In genomic region chr19:14265285-14266036, GRCh38 we compare ENCODE assay signal across 23 cellular contexts. TPM values are rescaled to one million over a fixed set of nuclear protein-coding genes. Genes with fewer than 3 reads are reported as not detected.
DNase-seq lines count a peak whose midpoint lies in the region; ATAC-seq and TF ChIP-seq lines count a peak whose summit lies in the region.
"Had no signal": no experiment of that assay in that cellular context is flagged by ENCODE, and none has a peak within 500 bp of the region (broad histone marks: within the 10 kb centered on the region; RNA-seq: fewer than 3 reads in every experiment).

No MANE protein-coding gene starts in this region.

- no peaks in the 10 kb centered on the region for H4K20me1 ChIP-seq in hepatocyte (ENCODE audit: insufficient read depth, poor library complexity, severe bottlenecking)

- H3K27ac Mint-ChIP-seq in neural crest cell (ENCODE audit: unreplicated experiment) = no peak overlapping the region
- H3K27ac Mint-ChIP-seq: activated B cell treated with CpG ODN at 0.5 μM for 24 hours; activated CD8-positive, alpha-beta T cell treated with anti-CD3 and anti-CD28 coated beads, Interleukin-2, amount 10 ng/mL, durations not matched to agents 7 days and 5 days; activated naive CD8-positive, alpha-beta T cell treated with anti-CD3 and anti-CD28 coated beads for 36 hours; activated T-cell treated with anti-CD3 and anti-CD28 coated beads, Interleukin-2, amount 50 U/mL, for 72 hours; stimulated activated effector memory CD8-positive, alpha-beta T cell treated with anti-CD3 and anti-CD28 coated beads, Interleukin-12 subunit alpha, Interleukin-12 subunit beta, amount 100 ng/mL, for 72 hours had no signal

- peak overlapping the region; percentile 84 for H2AFZ ChIP-seq in hepatocyte
- H2AFZ ChIP-seq: GM23248 had no signal

- H3K4me1 ChIP-seq in right cardiac atrium (ENCODE audit: control insufficient read depth, insufficient read depth, low read length) (no peaks in the 10 kb centered on the region), left ventricle myocardium inferior (peaks cover 5% of the 10 kb centered on the region), hepatocyte (ENCODE audit: insufficient read depth) (peaks cover 12% of the 10 kb centered on the region), esophagus squamous epithelium (peaks cover 0 to 11% (median 5%) of the 10 kb centered on the region in 3 donors)

- peak overlapping the region; percentile 94 for H3K4me2 ChIP-seq in hepatocyte

- no peaks in the 10 kb centered on the region for H3K36me3 Mint-ChIP-seq in neural crest cell (ENCODE audit: low read depth)
- H3K36me3 Mint-ChIP-seq: activated naive CD8-positive, alpha-beta T cell treated with anti-CD3 and anti-CD28 coated beads for 36 hours; naive B cell had no signal

- TF ChIP-seq CTCF in left ventricle myocardium inferior (IDR thresholded peaks at IDR 0.05; ENCODE audit: borderline replicate concordance) (no peak), hepatocyte (IDR thresholded peaks at IDR 0.05; ENCODE audit: poor library complexity) (no peak), neural crest cell (conservative IDR thresholded peaks at IDR 0.05) (no peak), esophagus squamous epithelium (IDR thresholded peaks at IDR 0.05) (no peak)

- H3K27ac ChIP-seq in right cardiac atrium (ENCODE audit: low read length) = no peak overlapping the region
- no peak overlapping the region for H3K27ac ChIP-seq in left ventricle myocardium inferior (replicated peaks)
- peak overlapping the region; percentile 27 for H3K27ac ChIP-seq in hepatocyte
- no peak overlapping the region for H3K27ac ChIP-seq in esophagus squamous epithelium
- H3K27ac ChIP-seq: C4-2B, GM23248, upper lobe of left lung had no signal

- no peak for TF ChIP-seq POLR2A in esophagus squamous epithelium (IDR thresholded peaks at IDR 0.05)

- no peaks in the 10 kb centered on the region for H3K79me2 ChIP-seq in hepatocyte

- DNase-seq in right cardiac atrium = peak; percentile 19 to 67 (median 63)
- DNase-seq in left ventricle myocardium inferior = no peak
- DNase-seq in hepatocyte (ENCODE audit: low spot score) = no peak
- DNase-seq in neural crest cell (ENCODE audit: low read depth, low spot score) = no peak
- DNase-seq in esophagus squamous epithelium (lab: John Stamatoyannopoulos, UW) = no peak
- no peak for DNase-seq in DMS53 (lab: John Stamatoyannopoulos, UW)
- no peak for DNase-seq in left colon
- DNase-seq: activated B cell treated with CpG ODN at 0.5 μM for 24 hours; activated CD8-positive, alpha-beta T cell treated with anti-CD3 and anti-CD28 coated beads, Interleukin-2, amount 10 ng/mL, durations not matched to agents 7 days and 5 days; activated naive CD8-positive, alpha-beta T cell treated with anti-CD3 and anti-CD28 coated beads for 36 hours; activated T-cell treated with anti-CD3 and anti-CD28 coated beads, Interleukin-2, amount 50 U/mL, for 72 hours; DMS79 treated with DMSO at 0.1 percent for 48 hours; effector CD4-positive, alpha-beta T cell; GM23248; hippocampal formation; naive B cell; NCI-H1048; SHP77 had no signal

- no peaks in the 10 kb centered on the region for H3K9me3 Mint-ChIP-seq in neural crest cell
- H3K9me3 Mint-ChIP-seq: activated B cell treated with CpG ODN at 0.5 μM for 24 hours; activated naive CD8-positive, alpha-beta T cell treated with anti-CD3 and anti-CD28 coated beads for 36 hours; activated T-cell treated with anti-CD3 and anti-CD28 coated beads, Interleukin-2, amount 50 U/mL, for 72 hours; naive B cell; stimulated activated effector memory CD8-positive, alpha-beta T cell treated with anti-CD3 and anti-CD28 coated beads, Interleukin-12 subunit alpha, Interleukin-12 subunit beta, amount 100 ng/mL, for 72 hours had no signal

- peak overlapping the region; percentile 31 for H3K4me3 Mint-ChIP-seq in neural crest cell
- H3K4me3 Mint-ChIP-seq: activated B cell treated with CpG ODN at 0.5 μM for 24 hours; activated CD8-positive, alpha-beta T cell treated with anti-CD3 and anti-CD28 coated beads, Interleukin-2, amount 10 ng/mL, durations not matched to agents 7 days and 5 days; activated naive CD8-positive, alpha-beta T cell treated with anti-CD3 and anti-CD28 coated beads for 36 hours; activated T-cell treated with anti-CD3 and anti-CD28 coated beads, Interleukin-2, amount 50 U/mL, for 72 hours; naive B cell; stimulated activated effector memory CD8-positive, alpha-beta T cell treated with anti-CD3 and anti-CD28 coated beads, Interleukin-12 subunit alpha, Interleukin-12 subunit beta, amount 100 ng/mL, for 72 hours had no signal

- intact Hi-C loops in right cardiac atrium (cut with DNase I) (no loop called here), left ventricle myocardium inferior (cut with micrococcal nuclease) (no loop called here), esophagus squamous epithelium (cut with DNase I) (no loop called here), left colon (cut with DNase I, micrococcal nuclease) (no loop called here)

- peaks cover 10% of the 10 kb centered on the region for H3K4me1 Mint-ChIP-seq in neural crest cell
- H3K4me1 Mint-ChIP-seq: activated B cell treated with CpG ODN at 0.5 μM for 24 hours; activated naive CD8-positive, alpha-beta T cell treated with anti-CD3 and anti-CD28 coated beads for 36 hours; naive B cell; stimulated activated effector memory CD8-positive, alpha-beta T cell treated with anti-CD3 and anti-CD28 coated beads, Interleukin-12 subunit alpha, Interleukin-12 subunit beta, amount 100 ng/mL, for 72 hours had no signal

- no peak overlapping the region for H3K4me3 ChIP-seq in right cardiac atrium (ENCODE audit: low read length)
- H3K4me3 ChIP-seq in left ventricle myocardium inferior = no peak overlapping the region
- peak overlapping the region; percentile 21 for H3K4me3 ChIP-seq in hepatocyte
- H3K4me3 ChIP-seq in esophagus squamous epithelium = peak overlapping the region in 2 of 4 donors; percentile 23 to 54
- H3K4me3 ChIP-seq: GM23248, K562, upper lobe of left lung had no signal

- no peaks in the 10 kb centered on the region for H3K9me2 ChIP-seq in hepatocyte (replicated peaks; ENCODE audit: insufficient read depth)

- H3K27me3 Mint-ChIP-seq in neural crest cell (ENCODE audit: low read depth) = peaks cover 41% of the 10 kb centered on the region
- H3K27me3 Mint-ChIP-seq: activated naive CD8-positive, alpha-beta T cell treated with anti-CD3 and anti-CD28 coated beads for 36 hours had no signal

- 13% methylated on average over 37 of the region's 37 CpGs for WGBS in right cardiac atrium
- 3% methylated on average over 37 of the region's 37 CpGs for WGBS in hepatocyte (ENCODE audit: low lambda C conversion rate, missing lambda C conversion rate)
- 6 to 41% methylated on average over 9 to 13 of the region's 37 CpGs for WGBS in esophagus squamous epithelium, 2 donors

- H3K9me3 ChIP-seq in right cardiac atrium (ENCODE audit: control insufficient read depth, low read length) (no peaks in the 10 kb centered on the region), left ventricle myocardium inferior (replicated peaks) (no peaks in the 10 kb centered on the region), hepatocyte (ENCODE audit: low read depth) (no peaks in the 10 kb centered on the region), esophagus squamous epithelium (no peaks in the 10 kb centered on the region)
- H3K9me3 ChIP-seq: upper lobe of left lung had no signal

- H3K27me3 ChIP-seq in right cardiac atrium (ENCODE audit: control insufficient read depth, insufficient read depth) = no peaks in the 10 kb centered on the region
- H3K27me3 ChIP-seq in left ventricle myocardium inferior (ENCODE audit: low read depth) = peaks cover 63% of the 10 kb centered on the region
- peaks cover 6% of the 10 kb centered on the region for H3K27me3 ChIP-seq in hepatocyte
- peaks cover 0 to 35% (median 0%) of the 10 kb centered on the region in 4 donors for H3K27me3 ChIP-seq in esophagus squamous epithelium

- ATAC-seq in right cardiac atrium = peak in 1 of 2 donors; percentile 43
- ATAC-seq in left colon = no peak
- no peak for ATAC-seq in HG02763 (IDR thresholded peaks at IDR 0.05; ENCODE audit: unreplicated experiment)
- ATAC-seq: activated CD8-positive, alpha-beta T cell treated with anti-CD3 and anti-CD28 coated beads, Interleukin-2, amount 10 ng/mL, durations not matched to agents 7 days and 5 days; activated T-cell treated with anti-CD3 and anti-CD28 coated beads, Interleukin-2, amount 50 U/mL, for 72 hours; K562; stimulated activated effector memory CD8-positive, alpha-beta T cell treated with anti-CD3 and anti-CD28 coated beads, Interleukin-12 subunit alpha, Interleukin-12 subunit beta, amount 100 ng/mL, for 72 hours had no signal

- H3K36me3 ChIP-seq in left ventricle myocardium inferior (no peaks in the 10 kb centered on the region), hepatocyte (replicated peaks; ENCODE audit: insufficient read depth, low read depth) (no peaks in the 10 kb centered on the region), esophagus squamous epithelium (no peaks in the 10 kb centered on the region)
- H3K36me3 ChIP-seq: upper lobe of left lung had no signal

RNA-seq across cellular contexts. Expression of gene ADGRL1, which starts 59.5 kb away (rescaled TPM):
- total RNA-seq in right cardiac atrium (10 to 100 TPM; 28.4 to 36.9 (median 34.0) TPM), left ventricle myocardium inferior (16.1 TPM), hepatocyte (11.5 and 16.9 TPM in 2 replicates), neural crest cell (34.6 and 38.5 TPM in 2 replicates), esophagus squamous epithelium (10 to 100 TPM in 2 of 4 donors, 1 to 10 TPM in 2; 6.2 to 21.5 (median 10.7) TPM), left colon (10 to 100 TPM; 34.6 to 55.9 TPM)
- polyA plus RNA-seq in right cardiac atrium (20.1 TPM), hepatocyte (11.9 and 16.3 TPM in 2 replicates)

Comparison
In these comparisons a context has a peak if more than half of its experiments do, and no peak if none do; other contexts are left out.
1. DNase-seq: peak in right cardiac atrium (3 of 3); none in left ventricle myocardium inferior (single experiment), hepatocyte (single experiment), neural crest cell (single experiment), esophagus squamous epithelium (single experiment), DMS53 (single experiment) and left colon (0 of 2).